In genomic region chr1:153390938-153391710, GRCh38 we compare ENCODE assay signal across 9 cellular contexts. TPM values are rescaled to one million over a fixed set of nuclear protein-coding genes. Genes with fewer than 3 reads are reported as not detected.
DNase-seq lines count a peak whose midpoint lies in the region; ATAC-seq and TF ChIP-seq lines count a peak whose summit lies in the region.
"Had no signal": no experiment of that assay in that cellular context is flagged by ENCODE, and none has a peak within 500 bp of the region (broad histone marks: within the 10 kb centered on the region; RNA-seq: fewer than 3 reads in every experiment).

TSS of gene S100A8 (minus strand) at chr1:153391073. CDS start at chr1:153390535, 538 bp downstream.

- TF ChIP-seq CTCF in LNCaP clone FGC (IDR thresholded peaks at IDR 0.05; ENCODE audit: control insufficient read depth, extremely low read depth, insufficient read depth): no peak
- TF ChIP-seq CTCF in gastrocnemius medialis (IDR thresholded peaks at IDR 0.05 in 4 of 5, conservative IDR thresholded peaks at IDR 0.05 in 1 of 5): no peak

- H3K27me3 ChIP-seq in gastrocnemius medialis: no peaks in the 10 kb centered on the region

- DNase-seq in LNCaP clone FGC (ENCODE audit: low read depth): peak; percentile 28
- DNase-seq in RPMI8226: peak; percentile 64
- DNase-seq in cardiac septum (ENCODE audit: low spot score): peak; percentile 94
- DNase-seq in gastrocnemius medialis: peak; percentile 83 to 90
- no peak for DNase-seq in central memory CD4-positive, alpha-beta T cell
- no peak for DNase-seq in stimulated activated CD4-positive, alpha-beta T cell treated with anti-CD3 and anti-CD28 coated beads, Interleukin-4, amount 100 ng/mL, for 24 hours
- no peak for DNase-seq in DMS114 treated with DMSO at 0.1 percent for 48 hours (lab: John Stamatoyannopoulos, UW; ENCODE audit: unreplicated experiment)

- no peak within 1 kb of the TSS for H3K4me3 ChIP-seq in LNCaP clone FGC (ENCODE audit: low read depth, low read length)
- H3K4me3 ChIP-seq in gastrocnemius medialis: peak within 1 kb of the TSS in 1 of 4 donors; percentile 8

- no peaks in the 10 kb centered on the region for H3K9me3 ChIP-seq in gastrocnemius medialis

- H3K27ac ChIP-seq in gastrocnemius medialis: peak within 1 kb of the TSS in 3 of 4 donors; percentile 44 to 66 (median 63)
- H3K27ac ChIP-seq: parathyroid adenoma had no signal

- peaks cover 13 to 40% of the 10 kb centered on the region in 2 donors for H3K4me1 ChIP-seq in gastrocnemius medialis
- H3K4me1 ChIP-seq: parathyroid adenoma had no signal

- in situ Hi-C loops in gastrocnemius medialis (cut with MboI; ENCODE audit: low sequenced_read_pairs in 4 of 4): no loop called here

- no peaks in the 10 kb centered on the region for H3K36me3 ChIP-seq in gastrocnemius medialis

- ATAC-seq in gastrocnemius medialis: peak; percentile 89
- no peak for ATAC-seq in GM19351 (IDR thresholded peaks at IDR 0.05; ENCODE audit: unreplicated experiment)

- intact Hi-C loops in cardiac septum (cut with DNase I) (no loop called here), gastrocnemius medialis (cut with DNase I; ENCODE audit: low total_unique reads) (loop anchor here (5.0 kb wide), 1 partner anchor 34 kb away; the partner anchor contains the start of gene S100A9)

- TF ChIP-seq POLR2A in gastrocnemius medialis (IDR thresholded peaks at IDR 0.05): peak; percentile 10 to 35

RNA-seq across cellular contexts. Expression of gene S100A8, which starts in this region (rescaled TPM):
- total RNA-seq in cardiac septum (71.3 TPM), gastrocnemius medialis (10 to 100 TPM in 2 of 4 donors, 1 to 10 TPM in 2; 4.2 to 41.6 (median 12.5) TPM)

Comparison
In these comparisons a context has a peak if more than half of its experiments do, and no peak if none do; other contexts are left out.
1. DNase-seq: peak in LNCaP clone FGC (single experiment), RPMI8226 (single experiment), cardiac septum (single experiment) and gastrocnemius medialis (2 of 2); none in central memory CD4-positive, alpha-beta T cell (single experiment), stimulated activated CD4-positive, alpha-beta T cell treated with anti-CD3 and anti-CD28 coated beads, Interleukin-4, amount 100 ng/mL, for 24 hours (single experiment) and DMS114 treated with DMSO at 0.1 percent for 48 hours (single experiment).